In genomic region chr12:57454566-57455373, GRCh38 we compare ENCODE assay signal across 8 cellular contexts. TPM values are rescaled to one million over a fixed set of nuclear protein-coding genes. Genes with fewer than 3 reads are reported as not detected.
DNase-seq lines count a peak whose midpoint lies in the region; ATAC-seq and TF ChIP-seq lines count a peak whose summit lies in the region.

INHBE (plus strand) TSS chr12:57455307; CDS start chr12:57455537, 230 bp downstream.

- in situ Hi-C loops in transverse colon (cut with MboI; ENCODE audit: low pct_ligation_motif_present in 1 of 4, low pct_unique_long_range_greater_than_20kb in 1 of 4, low sequenced_read_pairs in 3 of 4) = no loop called here

- CTCF ChIA-PET in activated CD8-positive, alpha-beta memory T cell treated with anti-CD3 and anti-CD28 coated beads, Interleukin-2, amount 10 ng/mL, durations not matched to agents 7 days and 5 days (lab: Charles Lee) = interaction anchor here (0.7 to 15.0 kb wide), 29 partner anchors 8 to 241 kb away, joined by 3 to 144 read pairs (median 5); partner anchors contain the start of genes ARHGAP9 and INHBC

- H3K4me3 ChIP-seq in transverse colon = no peak within 1 kb of the TSS

- peaks cover 24% of the 10 kb centered on the region for H3K4me1 Mint-ChIP-seq in activated CD8-positive, alpha-beta memory T cell treated with anti-CD3 and anti-CD28 coated beads, Interleukin-2, amount 10 ng/mL, durations not matched to agents 7 days and 5 days

- no peak within 1 kb of the TSS for H3K27ac ChIP-seq in transverse colon

- DNase-seq in activated CD8-positive, alpha-beta memory T cell treated with anti-CD3 and anti-CD28 coated beads, Interleukin-2, amount 10 ng/mL, durations not matched to agents 7 days and 5 days = no peak
- no peak for DNase-seq in activated CD8-positive, alpha-beta memory T cell treated with anti-CD3 and anti-CD28 coated beads for 24 hours
- peak; percentile 42 for DNase-seq in NCI-H460 (ENCODE audit: extremely low read depth, low read depth)
- DNase-seq in dedifferentiated amniotic fluid mesenchymal stem cell (ENCODE audit: extremely low spot score) = peak; percentile 29
- peak; percentile 50 for DNase-seq in retina
- DNase-seq in transverse colon = no peak
- no peak for DNase-seq in stimulated activated CD4-positive, alpha-beta T cell treated with anti-CD3 and anti-CD28 coated beads, Interleukin-12 subunit alpha, Interleukin-12 subunit beta, amount 100 ng/mL, for 4 hours

- H3K27me3 ChIP-seq in transverse colon = no peaks in the 10 kb centered on the region

- H3K36me3 Mint-ChIP-seq in activated CD8-positive, alpha-beta memory T cell treated with anti-CD3 and anti-CD28 coated beads, Interleukin-2, amount 10 ng/mL, durations not matched to agents 7 days and 5 days = no peaks in the 10 kb centered on the region

- no peak for TF ChIP-seq CTCF in transverse colon (IDR thresholded peaks at IDR 0.05)

- H3K36me3 ChIP-seq in transverse colon = no peaks in the 10 kb centered on the region

- 80% methylated on average over 10 of the region's 10 CpGs; no CpG with 5 or more reads in 1 of the 2 donors for WGBS in transverse colon (ENCODE audit: low coverage in 1 of 2), 2 donors

- H3K27ac Mint-ChIP-seq in activated CD8-positive, alpha-beta memory T cell treated with anti-CD3 and anti-CD28 coated beads, Interleukin-2, amount 10 ng/mL, durations not matched to agents 7 days and 5 days = peak within 1 kb of the TSS; percentile 13

- no peak for TF ChIP-seq POLR2A in transverse colon (IDR thresholded peaks at IDR 0.05)

- ATAC-seq in activated CD8-positive, alpha-beta memory T cell treated with anti-CD3 and anti-CD28 coated beads, Interleukin-2, amount 10 ng/mL, durations not matched to agents 7 days and 5 days = no peak
- ATAC-seq in HG02610 (IDR thresholded peaks at IDR 0.05; ENCODE audit: unreplicated experiment) = no peak

- no peaks in the 10 kb centered on the region for H3K9me3 ChIP-seq in transverse colon

- no peak for TF ChIP-seq EP300 in transverse colon (IDR thresholded peaks at IDR 0.05; ENCODE audit: low read depth)

- intact Hi-C loops in transverse colon (cut with DNase I; ENCODE audit: low total_unique reads) = loop anchor here (5.0 kb wide), 2 partner anchors 147 to 192 kb away; no protein-coding TSS in a partner anchor

- no peaks in the 10 kb centered on the region for H3K27me3 Mint-ChIP-seq in activated CD8-positive, alpha-beta memory T cell treated with anti-CD3 and anti-CD28 coated beads, Interleukin-2, amount 10 ng/mL, durations not matched to agents 7 days and 5 days

- H3K4me3 Mint-ChIP-seq in activated CD8-positive, alpha-beta memory T cell treated with anti-CD3 and anti-CD28 coated beads, Interleukin-2, amount 10 ng/mL, durations not matched to agents 7 days and 5 days = peak within 1 kb of the TSS; percentile 63

- peaks cover 10 to 23% (median 18%) of the 10 kb centered on the region in 4 donors for H3K4me1 ChIP-seq in transverse colon

- H3K9me3 Mint-ChIP-seq in activated CD8-positive, alpha-beta memory T cell treated with anti-CD3 and anti-CD28 coated beads, Interleukin-2, amount 10 ng/mL, durations not matched to agents 7 days and 5 days (ENCODE audit: low read depth) = no peaks in the 10 kb centered on the region

RNA-seq across cellular contexts. Expression of gene INHBE, which starts in this region (rescaled TPM):
- under 1 TPM in 1 of 2 experiments, not detected in 1; 0.35 TPM for total RNA-seq in activated CD8-positive, alpha-beta memory T cell treated with anti-CD3 and anti-CD28 coated beads, Interleukin-2, amount 10 ng/mL, durations not matched to agents 7 days and 5 days
- total RNA-seq in NCI-H460 (2014; rRNA removed; shearing (Covaris generic)) = 1.3 and 2.2 TPM in 2 replicates
- 0.72 and 0.78 TPM in 2 replicates for polyA plus RNA-seq in NCI-H460 (2014; cell fraction: nucleus; rRNA removed)
- total RNA-seq in transverse colon = not detected

Comparison
In these comparisons a context has a peak if more than half of its experiments do, and no peak if none do; other contexts are left out.
1. DNase-seq: peak in NCI-H460 (single experiment), dedifferentiated amniotic fluid mesenchymal stem cell (single experiment) and retina (single experiment); none in activated CD8-positive, alpha-beta memory T cell treated with anti-CD3 and anti-CD28 coated beads, Interleukin-2, amount 10 ng/mL, durations not matched to agents 7 days and 5 days (single experiment), activated CD8-positive, alpha-beta memory T cell treated with anti-CD3 and anti-CD28 coated beads for 24 hours (single experiment), transverse colon (single experiment) and stimulated activated CD4-positive, alpha-beta T cell treated with anti-CD3 and anti-CD28 coated beads, Interleukin-12 subunit alpha, Interleukin-12 subunit beta, amount 100 ng/mL, for 4 hours (single experiment).